Comparison of ENCODE assay signal across 1 cellular context in genomic region chr10:114821293-114821914, GRCh38.
TF ChIP-seq lines count a peak whose summit lies in the region.

A gene with protein sequence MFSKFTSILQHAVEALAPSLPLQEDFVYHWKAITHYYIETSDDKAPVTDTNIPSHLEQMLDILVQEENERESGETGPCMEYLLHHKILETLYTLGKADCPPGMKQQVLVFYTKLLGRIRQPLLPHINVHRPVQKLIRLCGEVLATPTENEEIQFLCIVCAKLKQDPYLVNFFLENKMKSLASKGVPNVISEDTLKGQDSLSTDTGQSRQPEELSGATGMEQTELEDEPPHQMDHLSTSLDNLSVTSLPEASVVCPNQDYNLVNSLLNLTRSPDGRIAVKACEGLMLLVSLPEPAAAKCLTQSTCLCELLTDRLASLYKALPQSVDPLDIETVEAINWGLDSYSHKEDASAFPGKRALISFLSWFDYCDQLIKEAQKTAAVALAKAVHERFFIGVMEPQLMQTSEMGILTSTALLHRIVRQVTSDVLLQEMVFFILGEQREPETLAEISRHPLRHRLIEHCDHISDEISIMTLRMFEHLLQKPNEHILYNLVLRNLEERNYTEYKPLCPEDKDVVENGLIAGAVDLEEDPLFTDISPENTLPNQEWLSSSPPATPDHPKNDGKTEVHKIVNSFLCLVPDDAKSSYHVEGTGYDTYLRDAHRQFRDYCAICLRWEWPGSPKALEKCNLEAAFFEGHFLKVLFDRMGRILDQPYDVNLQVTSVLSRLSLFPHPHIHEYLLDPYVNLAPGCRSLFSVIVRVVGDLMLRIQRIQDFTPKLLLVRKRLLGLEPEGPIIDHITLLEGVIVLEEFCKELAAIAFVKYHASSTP (plus strand): TSS chr10:114821780. CDS start chr10:114822079, 299 bp downstream.

TF ChIP-seq in GM23338, 12 proteins besides CTCF, POLR2A, EP300 and RAD21 (continued from another document):
- TF ChIP-seq, protein P1, sequence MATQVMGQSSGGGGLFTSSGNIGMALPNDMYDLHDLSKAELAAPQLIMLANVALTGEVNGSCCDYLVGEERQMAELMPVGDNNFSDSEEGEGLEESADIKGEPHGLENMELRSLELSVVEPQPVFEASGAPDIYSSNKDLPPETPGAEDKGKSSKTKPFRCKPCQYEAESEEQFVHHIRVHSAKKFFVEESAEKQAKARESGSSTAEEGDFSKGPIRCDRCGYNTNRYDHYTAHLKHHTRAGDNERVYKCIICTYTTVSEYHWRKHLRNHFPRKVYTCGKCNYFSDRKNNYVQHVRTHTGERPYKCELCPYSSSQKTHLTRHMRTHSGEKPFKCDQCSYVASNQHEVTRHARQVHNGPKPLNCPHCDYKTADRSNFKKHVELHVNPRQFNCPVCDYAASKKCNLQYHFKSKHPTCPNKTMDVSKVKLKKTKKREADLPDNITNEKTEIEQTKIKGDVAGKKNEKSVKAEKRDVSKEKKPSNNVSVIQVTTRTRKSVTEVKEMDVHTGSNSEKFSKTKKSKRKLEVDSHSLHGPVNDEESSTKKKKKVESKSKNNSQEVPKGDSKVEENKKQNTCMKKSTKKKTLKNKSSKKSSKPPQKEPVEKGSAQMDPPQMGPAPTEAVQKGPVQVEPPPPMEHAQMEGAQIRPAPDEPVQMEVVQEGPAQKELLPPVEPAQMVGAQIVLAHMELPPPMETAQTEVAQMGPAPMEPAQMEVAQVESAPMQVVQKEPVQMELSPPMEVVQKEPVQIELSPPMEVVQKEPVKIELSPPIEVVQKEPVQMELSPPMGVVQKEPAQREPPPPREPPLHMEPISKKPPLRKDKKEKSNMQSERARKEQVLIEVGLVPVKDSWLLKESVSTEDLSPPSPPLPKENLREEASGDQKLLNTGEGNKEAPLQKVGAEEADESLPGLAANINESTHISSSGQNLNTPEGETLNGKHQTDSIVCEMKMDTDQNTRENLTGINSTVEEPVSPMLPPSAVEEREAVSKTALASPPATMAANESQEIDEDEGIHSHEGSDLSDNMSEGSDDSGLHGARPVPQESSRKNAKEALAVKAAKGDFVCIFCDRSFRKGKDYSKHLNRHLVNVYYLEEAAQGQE (IDR thresholded peaks at IDR 0.05; ENCODE audit: unreplicated experiment), result no peak
- TF ChIP-seq CREB1 (CRISPR knock-in tag; IDR thresholded peaks at IDR 0.05; ENCODE audit: low read depth) (no peak), JUNB (IDR thresholded peaks at IDR 0.05; ENCODE audit: unreplicated experiment) (no peak), STAT1 (IDR thresholded peaks at IDR 0.05; ENCODE audit: unreplicated experiment) (no peak), NANOG (IDR thresholded peaks at IDR 0.05; ENCODE audit: borderline replicate concordance) (no peak), EZH2 (IDR thresholded peaks at IDR 0.05; ENCODE audit: low read depth, unreplicated experiment) (no peak), POLR2AphosphoS5 (IDR thresholded peaks at IDR 0.05; ENCODE audit: low read depth) (no peak), ZNF114 (CRISPR knock-in tag; IDR thresholded peaks at IDR 0.05) (no peak), ETS1 (IDR thresholded peaks at IDR 0.05) (no peak)
TF ChIP-seq in GM23338: peak in this region for 0.
